In genomic region chr20:62117658-62118057, GRCh38 we compare ENCODE assay signal across 1 cellular context.
TF ChIP-seq lines count a peak whose summit lies in the region.

No MANE protein-coding gene starts in this region.

TF ChIP-seq in WTC11, 78 proteins besides CTCF, POLR2A, EP300 and RAD21 (continued from another document):
- TF ChIP-seq, protein P1, sequence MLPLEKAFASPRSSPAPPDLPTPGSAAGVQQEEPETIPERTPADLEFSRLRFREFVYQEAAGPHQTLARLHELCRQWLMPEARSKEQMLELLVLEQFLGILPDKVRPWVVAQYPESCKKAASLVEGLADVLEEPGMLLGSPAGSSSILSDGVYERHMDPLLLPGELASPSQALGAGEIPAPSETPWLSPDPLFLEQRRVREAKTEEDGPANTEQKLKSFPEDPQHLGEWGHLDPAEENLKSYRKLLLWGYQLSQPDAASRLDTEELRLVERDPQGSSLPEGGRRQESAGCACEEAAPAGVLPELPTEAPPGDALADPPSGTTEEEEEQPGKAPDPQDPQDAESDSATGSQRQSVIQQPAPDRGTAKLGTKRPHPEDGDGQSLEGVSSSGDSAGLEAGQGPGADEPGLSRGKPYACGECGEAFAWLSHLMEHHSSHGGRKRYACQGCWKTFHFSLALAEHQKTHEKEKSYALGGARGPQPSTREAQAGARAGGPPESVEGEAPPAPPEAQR (CRISPR knock-in tag; IDR thresholded peaks at IDR 0.05): no peak
- TF ChIP-seq, protein P2, sequence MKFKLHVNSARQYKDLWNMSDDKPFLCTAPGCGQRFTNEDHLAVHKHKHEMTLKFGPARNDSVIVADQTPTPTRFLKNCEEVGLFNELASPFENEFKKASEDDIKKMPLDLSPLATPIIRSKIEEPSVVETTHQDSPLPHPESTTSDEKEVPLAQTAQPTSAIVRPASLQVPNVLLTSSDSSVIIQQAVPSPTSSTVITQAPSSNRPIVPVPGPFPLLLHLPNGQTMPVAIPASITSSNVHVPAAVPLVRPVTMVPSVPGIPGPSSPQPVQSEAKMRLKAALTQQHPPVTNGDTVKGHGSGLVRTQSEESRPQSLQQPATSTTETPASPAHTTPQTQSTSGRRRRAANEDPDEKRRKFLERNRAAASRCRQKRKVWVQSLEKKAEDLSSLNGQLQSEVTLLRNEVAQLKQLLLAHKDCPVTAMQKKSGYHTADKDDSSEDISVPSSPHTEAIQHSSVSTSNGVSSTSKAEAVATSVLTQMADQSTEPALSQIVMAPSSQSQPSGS (CRISPR knock-in tag; IDR thresholded peaks at IDR 0.05; ENCODE audit: borderline replicate concordance, low read depth): no peak
- TF ChIP-seq FOXJ3 (CRISPR knock-in tag; IDR thresholded peaks at IDR 0.05; ENCODE audit: borderline replicate concordance) (no peak), NR3C1 (CRISPR knock-in tag; conservative IDR thresholded peaks at IDR 0.05; ENCODE audit: low read depth) (no peak), E2F1 (CRISPR knock-in tag; IDR thresholded peaks at IDR 0.05) (no peak), ERG (CRISPR knock-in tag; IDR thresholded peaks at IDR 0.05) (no peak), ZMAT4 (CRISPR knock-in tag; IDR thresholded peaks at IDR 0.05) (no peak), ZNF232 (CRISPR knock-in tag; IDR thresholded peaks at IDR 0.05) (no peak), SP1 (CRISPR knock-in tag; conservative IDR thresholded peaks at IDR 0.05) (no peak), ZBTB21 (CRISPR knock-in tag; IDR thresholded peaks at IDR 0.05; ENCODE audit: borderline replicate concordance) (no peak)
